Comparison of ENCODE assay signal across 2 cellular contexts in genomic region chr1:39787468-39787867, GRCh38.
TF ChIP-seq lines count a peak whose summit lies in the region.

No MANE protein-coding gene starts in this region.

TF ChIP-seq in GM12891, 5 proteins besides CTCF, POLR2A, EP300 and RAD21:
- TF ChIP-seq TAF1 (IDR thresholded peaks at IDR 0.05; ENCODE audit: low read depth, low read length) (no peak), POLR2AphosphoS5 (IDR thresholded peaks at IDR 0.05; ENCODE audit: low read depth, low read length) (no peak), PAX5 (IDR thresholded peaks at IDR 0.05; ENCODE audit: insufficient read depth, low read length, severe bottlenecking) (no peak), SPI1 (IDR thresholded peaks at IDR 0.05; ENCODE audit: low read depth, low read length) (no peak), POU2F2 (IDR thresholded peaks at IDR 0.05; ENCODE audit: low read depth, low read length) (no peak)

TF ChIP-seq in GM12878, 131 proteins besides CTCF, POLR2A, EP300 and RAD21:
- TF ChIP-seq BMI1 (IDR thresholded peaks at IDR 0.05; ENCODE audit: borderline replicate concordance) (no peak), ZNF24 (IDR thresholded peaks at IDR 0.05) (no peak), NR2C1 (IDR thresholded peaks at IDR 0.05) (no peak), IRF5 (IDR thresholded peaks at IDR 0.05; ENCODE audit: borderline replicate concordance) (no peak), JUND (IDR thresholded peaks at IDR 0.05; ENCODE audit: low read depth, low read length) (no peak), TARDBP (IDR thresholded peaks at IDR 0.05; ENCODE audit: borderline replicate concordance) (no peak), ASH2L (IDR thresholded peaks at IDR 0.05; ENCODE audit: borderline replicate concordance, low read depth) (no peak), IRF3 (IDR thresholded peaks at IDR 0.05) (no peak), SIN3A (IDR thresholded peaks at IDR 0.05; ENCODE audit: low read depth, low read length) (no peak), HDAC2 (IDR thresholded peaks at IDR 0.05) (no peak), CBX3 (IDR thresholded peaks at IDR 0.05; ENCODE audit: borderline replicate concordance, low read depth) (no peak), BCL11A (IDR thresholded peaks at IDR 0.05; ENCODE audit: low read depth, low read length) (no peak), SUZ12 (IDR thresholded peaks at IDR 0.05; ENCODE audit: unreplicated experiment) (no peak), CUX1 (IDR thresholded peaks at IDR 0.05; ENCODE audit: insufficient replicate concordance, low read depth, low read length) (no peak), FOXK2 (IDR thresholded peaks at IDR 0.05) (no peak)
